ENCODE assay signal across 8 cellular contexts in genomic region chr1:200510228-200510623, GRCh38.
DNase-seq lines count a peak whose midpoint lies in the region; ATAC-seq and TF ChIP-seq lines count a peak whose summit lies in the region.

No MANE protein-coding gene starts in this region.

- H3K4me3 ChIP-seq in HAP-1 (no peak overlapping the region), SK-N-SH (ENCODE audit: low read depth in 2 of 2, low read length in 1 of 2) (no peak overlapping the region), psoas muscle (no peak overlapping the region)

- ATAC-seq in psoas muscle (peak; percentile 68 to 86 (median 77)), GM21423 (IDR thresholded peaks at IDR 0.05; ENCODE audit: unreplicated experiment) (no peak)

- no peaks in the 10 kb centered on the region for H3K9me3 ChIP-seq in HAP-1
- H3K9me3 ChIP-seq in SK-N-SH, result no peaks in the 10 kb centered on the region
- H3K9me3 ChIP-seq in psoas muscle, result no peaks in the 10 kb centered on the region

- 31% methylated on average over 4 of the region's 4 CpGs for WGBS in SK-N-SH (ENCODE audit: low lambda C conversion rate)
- 23 to 26% (median 23%) methylated on average over 4 of the region's 4 CpGs for WGBS in psoas muscle, 3 donors

- H3F3A ChIP-seq in SK-N-SH (replicated peaks; ENCODE audit: insufficient read depth), result no peaks in the 10 kb centered on the region

- TF ChIP-seq RAD21 in SK-N-SH (IDR thresholded peaks at IDR 0.05; ENCODE audit: low read length), result peak; percentile 95

- no peaks in the 10 kb centered on the region for H3K36me3 ChIP-seq in HAP-1 (replicated peaks)
- H3K36me3 ChIP-seq in SK-N-SH (replicated peaks in 1 of 2; ENCODE audit: control insufficient read depth in 1 of 2, insufficient read depth in 2 of 2, low read length in 1 of 2), result no peaks in the 10 kb centered on the region
- no peaks in the 10 kb centered on the region for H3K36me3 ChIP-seq in psoas muscle (ENCODE audit: insufficient read depth in 1 of 2, low read depth in 1 of 2)

- H3K27ac ChIP-seq in SK-N-SH (ENCODE audit: low read depth in 2 of 2, low read length in 1 of 2) (no peak overlapping the region), psoas muscle (no peak overlapping the region)

- POLR2A ChIA-PET in SK-N-SH (lab: Yijun Ruan, JAX), result no interaction called here

- CTCF ChIA-PET in SK-N-SH (lab: Yijun Ruan, JAX), result interaction anchor here (0.6 to 3.3 kb wide), 38 partner anchors 10 to 1760 kb away, joined by 3 to 25 read pairs (median 4); no protein-coding TSS in a partner anchor

- H3K27me3 ChIP-seq in HAP-1 (ENCODE audit: low read depth) (peaks cover 12% of the 10 kb centered on the region), SK-N-SH (ENCODE audit: insufficient read depth) (peaks cover 6% of the 10 kb centered on the region; the same call in 1 of the 2 replicates), psoas muscle (ENCODE audit: insufficient read depth in 3 of 3, low read length in 2 of 3) (peaks cover 0 to 2% (median 0%) of the 10 kb centered on the region in 3 donors)

- no peak for TF ChIP-seq EP300 in SK-N-SH (IDR thresholded peaks at IDR 0.05; ENCODE audit: borderline replicate concordance in 1 of 2, low read depth in 1 of 2, low read length in 1 of 2)

- H4K20me1 ChIP-seq in SK-N-SH (ENCODE audit: insufficient read depth), result no peaks in the 10 kb centered on the region

- no peaks in the 10 kb centered on the region for H3K79me2 ChIP-seq in SK-N-SH (ENCODE audit: insufficient read depth)

- intact Hi-C loops in head of caudate nucleus (cut with DNase I), result loop anchor here (10.0 kb wide), 1 partner anchor 825 kb away; no protein-coding TSS in a partner anchor
- intact Hi-C loops in psoas muscle (cut with DNase I), result loop anchor here in 1 of 2 donors (5.0 kb wide), 1 partner anchor 823 kb away; no protein-coding TSS in a partner anchor

- TF ChIP-seq CTCF in SK-N-SH (IDR thresholded peaks at IDR 0.05) (peak; percentile 97), psoas muscle (IDR thresholded peaks at IDR 0.05) (peak; percentile 95)

- no peak overlapping the region for H3K9ac ChIP-seq in SK-N-SH

- no peak overlapping the region for H2AFZ ChIP-seq in SK-N-SH (ENCODE audit: low read depth)

- DNase-seq in GDM1 (lab: John Stamatoyannopoulos, UW) (peak; percentile 62), HAP-1 (ENCODE audit: low spot score in 2 of 2) (peak; percentile 64 to 85), NAMALWA (ENCODE audit: low spot score) (peak; percentile 89), SK-N-SH (peak; percentile 79), head of caudate nucleus (peak in 41 of 42 donors; percentile 19 to 92 (median 81)), psoas muscle (peak in 1 of 2 donors; percentile 31)
- peak; percentile 64 for DNase-seq in activated naive CD4-positive, alpha-beta T cell treated with anti-CD3 and anti-CD28 coated beads, Interleukin-2, amount 50 U/mL, for 16 hours

- H3K9me2 ChIP-seq in SK-N-SH, result no peaks in the 10 kb centered on the region

- H3K4me2 ChIP-seq in SK-N-SH, result no peak overlapping the region

- H3K4me1 ChIP-seq in HAP-1, result peaks cover 5% of the 10 kb centered on the region
- no peaks in the 10 kb centered on the region for H3K4me1 ChIP-seq in SK-N-SH (ENCODE audit: control insufficient read depth in 1 of 2, insufficient read depth in 2 of 2, low read depth in 1 of 2, low read length in 1 of 2)
- no peaks in the 10 kb centered on the region for H3K4me1 ChIP-seq in psoas muscle

- in situ Hi-C loops in HAP-1 (cut with MboI; ENCODE audit: low sequenced_read_pairs), result no loop called here

TF ChIP-seq in SK-N-SH, 30 proteins besides CTCF, POLR2A, EP300 and RAD21:
- TF ChIP-seq SMC3 (IDR thresholded peaks at IDR 0.05; ENCODE audit: low read depth, low read length), result peak; percentile 79
- no peak for TF ChIP-seq GATA2 (CRISPR knock-in tag; IDR thresholded peaks at IDR 0.05)
TF ChIP-seq in SK-N-SH: peak in this region for 1.
